ENCODE assay signal across 12 cellular contexts in genomic region chr21:32499249-32500055, GRCh38.
DNase-seq lines count a peak whose midpoint lies in the region; TF ChIP-seq lines count a peak whose summit lies in the region.
"Had no signal": no experiment of that assay in that cellular context is flagged by ENCODE, and none has a peak within 500 bp of the region (broad histone marks: within the 10 kb centered on the region; RNA-seq: fewer than 3 reads in every experiment).

No MANE protein-coding gene starts in this region.

- no peak overlapping the region for H3K4me3 ChIP-seq in esophagus muscularis mucosa

- WGBS in esophagus muscularis mucosa, result 60% methylated on average over 14 of the region's 14 CpGs

- POLR2A ChIA-PET in HEK293T (lab: Yijun Ruan, JAX), result no interaction called here

- no peak for TF ChIP-seq POLR2A in esophagus muscularis mucosa (IDR thresholded peaks at IDR 0.05; ENCODE audit: low read depth)

- TF ChIP-seq CTCF in esophagus muscularis mucosa (IDR thresholded peaks at IDR 0.05), result no peak

- CTCF ChIA-PET in HEK293T (lab: Yijun Ruan, JAX), result no interaction called here

- DNase-seq in activated effector memory CD4-positive, alpha-beta T cell treated with anti-CD3 and anti-CD28 coated beads, Interleukin-2, amount 50 U/mL, for 16 hours, result peak; percentile 38
- no peak for DNase-seq in activated effector memory CD4-positive, alpha-beta T cell treated with Interleukin-2 at 50 U/mL for 16 hours
- no peak for DNase-seq in esophagus muscularis mucosa (ENCODE audit: extremely low spot score)
- peak; percentile 35 for DNase-seq in medulla oblongata (ENCODE audit: extremely low spot score)
- DNase-seq in NCI-H2171 treated with DMSO at 0.1 percent for 48 hours (lab: John Stamatoyannopoulos, UW), result no peak
- DNase-seq in HEK293T (ENCODE audit: extremely low spot score), result no peak
- no peak for DNase-seq in NCI-H345 treated with DMSO at 0.1 percent for 48 hours (lab: John Stamatoyannopoulos, UW; ENCODE audit: unreplicated experiment)
- no peak for DNase-seq in activated gamma-delta T cell treated with Interleukin-2 at 50 U/mL for 16 hours
- DNase-seq: 8988T; activated B cell treated with CpG ODN at 0.5 μM for 24 hours; effector CD8-positive, alpha-beta T cell; NCI-H1436 treated with DMSO at 0.1 percent for 48 hours had no signal

- H3K27ac ChIP-seq in esophagus muscularis mucosa (replicated peaks in 1 of 4), result peak overlapping the region; percentile 19 to 57 (median 31)

- H3K4me1 ChIP-seq in esophagus muscularis mucosa, result peaks cover 16 to 22% (median 18%) of the 10 kb centered on the region in 4 donors

- TF ChIP-seq EP300 in esophagus muscularis mucosa (IDR thresholded peaks at IDR 0.05), result no peak

- intact Hi-C loops in esophagus muscularis mucosa (cut with DNase I), result no loop called here

- H3K36me3 ChIP-seq in esophagus muscularis mucosa, result peaks cover 37 to 76% (median 64%) of the 10 kb centered on the region in 4 donors

- no peaks in the 10 kb centered on the region for H3K27me3 ChIP-seq in esophagus muscularis mucosa

- no peaks in the 10 kb centered on the region for H3K9me3 ChIP-seq in esophagus muscularis mucosa

TF ChIP-seq in HEK293T, 16 proteins besides CTCF, POLR2A, EP300 and RAD21:
- no peak for TF ChIP-seq LEF1 (IDR thresholded peaks at IDR 0.05; ENCODE audit: borderline replicate concordance)
- TF ChIP-seq TARDBP (IDR thresholded peaks at IDR 0.05), result no peak
- no peak for TF ChIP-seq FOXM1 (IDR thresholded peaks at IDR 0.05; ENCODE audit: borderline replicate concordance)
- TF ChIP-seq PKNOX1 (IDR thresholded peaks at IDR 0.05), result no peak
- TF ChIP-seq BHLHE40 (IDR thresholded peaks at IDR 0.05; ENCODE audit: borderline replicate concordance), result no peak
- no peak for TF ChIP-seq HDGF (IDR thresholded peaks at IDR 0.05; ENCODE audit: borderline replicate concordance)
- TF ChIP-seq SP1 (IDR thresholded peaks at IDR 0.05), result no peak
- no peak for TF ChIP-seq CTBP1 (IDR thresholded peaks at IDR 0.05; ENCODE audit: borderline replicate concordance)
- no peak for TF ChIP-seq L3MBTL2 (conservative IDR thresholded peaks at IDR 0.05)

Comparison
In these comparisons a context has a peak if more than half of its experiments do, and no peak if none do; other contexts are left out.
1. DNase-seq: peak in activated effector memory CD4-positive, alpha-beta T cell treated with anti-CD3 and anti-CD28 coated beads, Interleukin-2, amount 50 U/mL, for 16 hours (single experiment) and medulla oblongata (single experiment); none in activated effector memory CD4-positive, alpha-beta T cell treated with Interleukin-2 at 50 U/mL for 16 hours (single experiment), esophagus muscularis mucosa (single experiment), NCI-H2171 treated with DMSO at 0.1 percent for 48 hours (single experiment), HEK293T (single experiment), NCI-H345 treated with DMSO at 0.1 percent for 48 hours (single experiment) and activated gamma-delta T cell treated with Interleukin-2 at 50 U/mL for 16 hours (single experiment).